In the genomic region with DNA sequence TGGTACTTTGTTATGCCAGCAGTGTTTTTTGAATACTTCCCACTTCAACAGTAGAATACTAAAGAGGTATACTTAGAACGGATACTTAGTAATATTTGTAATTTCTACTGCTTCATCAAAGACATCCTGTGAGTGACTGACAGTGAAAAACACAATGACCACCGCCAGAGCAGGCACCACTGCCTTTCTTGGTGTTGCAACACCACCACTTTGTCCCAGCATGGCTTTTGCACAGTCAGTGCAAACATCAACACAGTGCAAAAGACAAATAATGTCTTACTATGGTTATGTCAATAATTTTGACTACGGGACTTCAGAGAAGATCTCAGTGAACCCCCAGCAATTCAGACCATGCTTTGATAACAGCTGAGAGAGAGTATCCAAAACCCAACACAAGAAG, we compare ENCODE assay signal across 1 cellular context.
TF ChIP-seq lines count a peak whose summit lies in the region.

No MANE protein-coding gene starts in this region.

TF ChIP-seq in HepG2, 621 proteins besides CTCF, POLR2A, EP300 and RAD21 (continued from another document and continues in another):
- TF ChIP-seq PREB (CRISPR knock-in tag; IDR thresholded peaks at IDR 0.05) (no peak), ZNF652 (CRISPR knock-in tag; IDR thresholded peaks at IDR 0.05; ENCODE audit: borderline replicate concordance, low read depth) (peak; percentile 14; the same call in 1 of the 2 replicates), ZFP36L1 (CRISPR knock-in tag; IDR thresholded peaks at IDR 0.05) (no peak), JUN (CRISPR knock-in tag; IDR thresholded peaks at IDR 0.05) (no peak), TGIF2 (CRISPR knock-in tag; IDR thresholded peaks at IDR 0.05) (0 out of 2 replicates have a peak, but pooled peaks have one; percentile 34), ZC3H13 (CRISPR knock-in tag; IDR thresholded peaks at IDR 0.05) (no peak), ZNF724P (CRISPR knock-in tag; IDR thresholded peaks at IDR 0.05; ENCODE audit: borderline replicate concordance) (no peak), KDM1A (CRISPR knock-in tag; IDR thresholded peaks at IDR 0.05) (no peak), NONO (IDR thresholded peaks at IDR 0.05) (no peak), NONO (CRISPR knock-in tag; conservative IDR thresholded peaks at IDR 0.05) (no peak; the same call in 1 of the 2 replicates), RARA (CRISPR knock-in tag; IDR thresholded peaks at IDR 0.05) (peak; percentile 65), AKAP8 (CRISPR knock-in tag; IDR thresholded peaks at IDR 0.05) (no peak), ZNF17 (CRISPR knock-in tag; IDR thresholded peaks at IDR 0.05) (no peak), ZNF839 (CRISPR knock-in tag; IDR thresholded peaks at IDR 0.05; ENCODE audit: borderline replicate concordance) (no peak), ZBTB20 (CRISPR knock-in tag; IDR thresholded peaks at IDR 0.05; ENCODE audit: borderline replicate concordance, low read depth) (peak; percentile 57; the same call in 1 of the 2 replicates), ZBTB49 (CRISPR knock-in tag; IDR thresholded peaks at IDR 0.05; ENCODE audit: borderline replicate concordance) (no peak), MAFG (CRISPR knock-in tag; IDR thresholded peaks at IDR 0.05) (no peak), ZNF292 (CRISPR knock-in tag; IDR thresholded peaks at IDR 0.05; ENCODE audit: borderline replicate concordance, low read depth) (peak; percentile 69; the same call in 1 of the 2 replicates), HNF1A (IDR thresholded peaks at IDR 0.05; ENCODE audit: low read depth) (0 out of 2 replicates have a peak, but pooled peaks have one; percentile 20), HNF1A (CRISPR knock-in tag; IDR thresholded peaks at IDR 0.05; ENCODE audit: borderline replicate concordance) (no peak), DBP (CRISPR knock-in tag; IDR thresholded peaks at IDR 0.05; ENCODE audit: not compliant biosample characterization) (no peak), ARNT2 (CRISPR knock-in tag; IDR thresholded peaks at IDR 0.05; ENCODE audit: low read depth) (no peak), HHEX (CRISPR knock-in tag; IDR thresholded peaks at IDR 0.05) (peak; percentile 62), IRF2 (CRISPR knock-in tag; IDR thresholded peaks at IDR 0.05) (peak; percentile 60; the same call in 1 of the 2 replicates), ZZZ3 (CRISPR knock-in tag; IDR thresholded peaks at IDR 0.05; ENCODE audit: borderline replicate concordance) (no peak), RORA (CRISPR knock-in tag; IDR thresholded peaks at IDR 0.05) (no peak), STAG1 (CRISPR knock-in tag; IDR thresholded peaks at IDR 0.05) (no peak), ZFP82 (CRISPR knock-in tag; IDR thresholded peaks at IDR 0.05; ENCODE audit: borderline replicate concordance) (no peak), REXO4 (CRISPR knock-in tag; IDR thresholded peaks at IDR 0.05; ENCODE audit: borderline replicate concordance) (no peak), ZNF160 (CRISPR knock-in tag; IDR thresholded peaks at IDR 0.05) (no peak), HOXA5 (CRISPR knock-in tag; IDR thresholded peaks at IDR 0.05) (no peak), ZFYVE20 (CRISPR knock-in tag; IDR thresholded peaks at IDR 0.05; ENCODE audit: borderline replicate concordance, low read depth) (no peak), MXD3 (CRISPR knock-in tag; IDR thresholded peaks at IDR 0.05) (no peak), HOXA9 (CRISPR knock-in tag; IDR thresholded peaks at IDR 0.05; ENCODE audit: borderline replicate concordance) (no peak)
- TF ChIP-seq, protein P1, sequence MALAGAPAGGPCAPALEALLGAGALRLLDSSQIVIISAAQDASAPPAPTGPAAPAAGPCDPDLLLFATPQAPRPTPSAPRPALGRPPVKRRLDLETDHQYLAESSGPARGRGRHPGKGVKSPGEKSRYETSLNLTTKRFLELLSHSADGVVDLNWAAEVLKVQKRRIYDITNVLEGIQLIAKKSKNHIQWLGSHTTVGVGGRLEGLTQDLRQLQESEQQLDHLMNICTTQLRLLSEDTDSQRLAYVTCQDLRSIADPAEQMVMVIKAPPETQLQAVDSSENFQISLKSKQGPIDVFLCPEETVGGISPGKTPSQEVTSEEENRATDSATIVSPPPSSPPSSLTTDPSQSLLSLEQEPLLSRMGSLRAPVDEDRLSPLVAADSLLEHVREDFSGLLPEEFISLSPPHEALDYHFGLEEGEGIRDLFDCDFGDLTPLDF (CRISPR knock-in tag; IDR thresholded peaks at IDR 0.05) = no peak
- TF ChIP-seq, protein P2, sequence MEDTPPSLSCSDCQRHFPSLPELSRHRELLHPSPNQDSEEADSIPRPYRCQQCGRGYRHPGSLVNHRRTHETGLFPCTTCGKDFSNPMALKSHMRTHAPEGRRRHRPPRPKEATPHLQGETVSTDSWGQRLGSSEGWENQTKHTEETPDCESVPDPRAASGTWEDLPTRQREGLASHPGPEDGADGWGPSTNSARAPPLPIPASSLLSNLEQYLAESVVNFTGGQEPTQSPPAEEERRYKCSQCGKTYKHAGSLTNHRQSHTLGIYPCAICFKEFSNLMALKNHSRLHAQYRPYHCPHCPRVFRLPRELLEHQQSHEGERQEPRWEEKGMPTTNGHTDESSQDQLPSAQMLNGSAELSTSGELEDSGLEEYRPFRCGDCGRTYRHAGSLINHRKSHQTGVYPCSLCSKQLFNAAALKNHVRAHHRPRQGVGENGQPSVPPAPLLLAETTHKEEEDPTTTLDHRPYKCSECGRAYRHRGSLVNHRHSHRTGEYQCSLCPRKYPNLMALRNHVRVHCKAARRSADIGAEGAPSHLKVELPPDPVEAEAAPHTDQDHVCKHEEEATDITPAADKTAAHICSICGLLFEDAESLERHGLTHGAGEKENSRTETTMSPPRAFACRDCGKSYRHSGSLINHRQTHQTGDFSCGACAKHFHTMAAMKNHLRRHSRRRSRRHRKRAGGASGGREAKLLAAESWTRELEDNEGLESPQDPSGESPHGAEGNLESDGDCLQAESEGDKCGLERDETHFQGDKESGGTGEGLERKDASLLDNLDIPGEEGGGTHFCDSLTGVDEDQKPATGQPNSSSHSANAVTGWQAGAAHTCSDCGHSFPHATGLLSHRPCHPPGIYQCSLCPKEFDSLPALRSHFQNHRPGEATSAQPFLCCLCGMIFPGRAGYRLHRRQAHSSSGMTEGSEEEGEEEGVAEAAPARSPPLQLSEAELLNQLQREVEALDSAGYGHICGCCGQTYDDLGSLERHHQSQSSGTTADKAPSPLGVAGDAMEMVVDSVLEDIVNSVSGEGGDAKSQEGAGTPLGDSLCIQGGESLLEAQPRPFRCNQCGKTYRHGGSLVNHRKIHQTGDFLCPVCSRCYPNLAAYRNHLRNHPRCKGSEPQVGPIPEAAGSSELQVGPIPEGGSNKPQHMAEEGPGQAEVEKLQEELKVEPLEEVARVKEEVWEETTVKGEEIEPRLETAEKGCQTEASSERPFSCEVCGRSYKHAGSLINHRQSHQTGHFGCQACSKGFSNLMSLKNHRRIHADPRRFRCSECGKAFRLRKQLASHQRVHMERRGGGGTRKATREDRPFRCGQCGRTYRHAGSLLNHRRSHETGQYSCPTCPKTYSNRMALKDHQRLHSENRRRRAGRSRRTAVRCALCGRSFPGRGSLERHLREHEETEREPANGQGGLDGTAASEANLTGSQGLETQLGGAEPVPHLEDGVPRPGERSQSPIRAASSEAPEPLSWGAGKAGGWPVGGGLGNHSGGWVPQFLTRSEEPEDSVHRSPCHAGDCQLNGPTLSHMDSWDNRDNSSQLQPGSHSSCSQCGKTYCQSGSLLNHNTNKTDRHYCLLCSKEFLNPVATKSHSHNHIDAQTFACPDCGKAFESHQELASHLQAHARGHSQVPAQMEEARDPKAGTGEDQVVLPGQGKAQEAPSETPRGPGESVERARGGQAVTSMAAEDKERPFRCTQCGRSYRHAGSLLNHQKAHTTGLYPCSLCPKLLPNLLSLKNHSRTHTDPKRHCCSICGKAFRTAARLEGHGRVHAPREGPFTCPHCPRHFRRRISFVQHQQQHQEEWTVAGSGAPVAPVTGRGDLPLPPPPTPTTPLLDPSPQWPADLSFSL (CRISPR knock-in tag; IDR thresholded peaks at IDR 0.05) = no peak
- TF ChIP-seq, protein P3, sequence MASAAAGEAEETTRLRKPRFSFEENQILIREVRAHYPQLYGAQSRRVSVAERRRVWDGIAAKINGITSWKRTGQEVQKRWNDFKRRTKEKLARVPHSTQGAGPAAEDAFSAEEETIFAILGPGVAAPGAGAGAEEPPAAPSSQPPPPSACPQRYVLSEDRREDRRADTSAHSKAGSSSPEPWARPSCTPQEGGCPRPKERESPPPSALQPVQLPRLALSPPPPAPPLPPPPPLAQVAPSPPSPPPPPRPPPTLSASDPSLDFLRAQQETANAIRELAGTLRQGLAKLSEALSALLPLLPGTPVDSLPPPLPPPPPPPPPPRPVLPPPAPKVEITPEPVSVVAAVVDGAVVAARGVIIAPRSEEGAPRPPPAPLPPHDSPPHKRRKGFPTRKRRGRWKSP (CRISPR knock-in tag; IDR thresholded peaks at IDR 0.05) = 0 out of 2 replicates have a peak, but pooled peaks have one; percentile 47
- TF ChIP-seq, protein P4, sequence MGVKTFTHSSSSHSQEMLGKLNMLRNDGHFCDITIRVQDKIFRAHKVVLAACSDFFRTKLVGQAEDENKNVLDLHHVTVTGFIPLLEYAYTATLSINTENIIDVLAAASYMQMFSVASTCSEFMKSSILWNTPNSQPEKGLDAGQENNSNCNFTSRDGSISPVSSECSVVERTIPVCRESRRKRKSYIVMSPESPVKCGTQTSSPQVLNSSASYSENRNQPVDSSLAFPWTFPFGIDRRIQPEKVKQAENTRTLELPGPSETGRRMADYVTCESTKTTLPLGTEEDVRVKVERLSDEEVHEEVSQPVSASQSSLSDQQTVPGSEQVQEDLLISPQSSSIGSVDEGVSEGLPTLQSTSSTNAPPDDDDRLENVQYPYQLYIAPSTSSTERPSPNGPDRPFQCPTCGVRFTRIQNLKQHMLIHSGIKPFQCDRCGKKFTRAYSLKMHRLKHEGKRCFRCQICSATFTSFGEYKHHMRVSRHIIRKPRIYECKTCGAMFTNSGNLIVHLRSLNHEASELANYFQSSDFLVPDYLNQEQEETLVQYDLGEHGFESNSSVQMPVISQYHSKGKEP (CRISPR knock-in tag; IDR thresholded peaks at IDR 0.05) = no peak
- TF ChIP-seq, protein P5, sequence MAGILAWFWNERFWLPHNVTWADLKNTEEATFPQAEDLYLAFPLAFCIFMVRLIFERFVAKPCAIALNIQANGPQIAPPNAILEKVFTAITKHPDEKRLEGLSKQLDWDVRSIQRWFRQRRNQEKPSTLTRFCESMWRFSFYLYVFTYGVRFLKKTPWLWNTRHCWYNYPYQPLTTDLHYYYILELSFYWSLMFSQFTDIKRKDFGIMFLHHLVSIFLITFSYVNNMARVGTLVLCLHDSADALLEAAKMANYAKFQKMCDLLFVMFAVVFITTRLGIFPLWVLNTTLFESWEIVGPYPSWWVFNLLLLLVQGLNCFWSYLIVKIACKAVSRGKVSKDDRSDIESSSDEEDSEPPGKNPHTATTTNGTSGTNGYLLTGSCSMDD (CRISPR knock-in tag; IDR thresholded peaks at IDR 0.05) = no peak
